ENCODE assay signal across 1 cellular context in the genomic region with DNA sequence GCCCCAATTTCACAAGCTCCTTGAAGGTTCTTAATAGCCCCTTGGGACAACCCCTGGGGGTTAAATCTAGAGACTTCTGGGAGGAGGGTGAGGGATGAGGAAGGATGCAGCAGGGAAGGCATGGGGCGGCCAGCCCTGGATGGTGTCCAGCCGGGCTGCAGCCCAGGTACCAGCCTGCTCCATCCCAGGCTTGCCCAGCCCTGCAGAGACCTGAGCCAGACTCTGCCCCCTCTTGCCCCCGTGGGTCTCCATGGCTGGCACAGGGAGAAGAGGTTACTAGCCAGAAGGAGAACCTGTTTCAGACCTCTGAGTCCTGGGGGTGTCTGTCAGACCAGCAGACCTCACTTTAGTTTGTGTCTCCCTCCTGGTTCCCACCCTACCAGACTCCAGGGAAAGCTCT.
TF ChIP-seq lines count a peak whose summit lies in the region.

No MANE protein-coding gene starts in this region.

TF ChIP-seq in HCT116, 20 proteins besides CTCF, POLR2A, EP300 and RAD21 (continued from another document):
- TF ChIP-seq, protein P1, sequence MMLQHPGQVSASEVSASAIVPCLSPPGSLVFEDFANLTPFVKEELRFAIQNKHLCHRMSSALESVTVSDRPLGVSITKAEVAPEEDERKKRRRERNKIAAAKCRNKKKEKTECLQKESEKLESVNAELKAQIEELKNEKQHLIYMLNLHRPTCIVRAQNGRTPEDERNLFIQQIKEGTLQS (IDR thresholded peaks at IDR 0.05): no peak
- TF ChIP-seq JUND (IDR thresholded peaks at IDR 0.05) (no peak), TCF7L2 (IDR thresholded peaks at IDR 0.05; ENCODE audit: borderline replicate concordance, extremely low read depth, insufficient read depth, insufficient read length) (no peak), EZH2phosphoT487 (IDR thresholded peaks at IDR 0.05; ENCODE audit: borderline replicate concordance) (no peak), SRF (IDR thresholded peaks at IDR 0.05; ENCODE audit: low read depth) (no peak), CEBPB (IDR thresholded peaks at IDR 0.05; ENCODE audit: low read depth) (no peak), CBX3 (IDR thresholded peaks at IDR 0.05; ENCODE audit: low read depth) (no peak), SIN3A (IDR thresholded peaks at IDR 0.05; ENCODE audit: low read depth) (no peak), ZNF274 (IDR thresholded peaks at IDR 0.05; ENCODE audit: low read depth, low read length) (no peak)
- TF ChIP-seq, protein P2, sequence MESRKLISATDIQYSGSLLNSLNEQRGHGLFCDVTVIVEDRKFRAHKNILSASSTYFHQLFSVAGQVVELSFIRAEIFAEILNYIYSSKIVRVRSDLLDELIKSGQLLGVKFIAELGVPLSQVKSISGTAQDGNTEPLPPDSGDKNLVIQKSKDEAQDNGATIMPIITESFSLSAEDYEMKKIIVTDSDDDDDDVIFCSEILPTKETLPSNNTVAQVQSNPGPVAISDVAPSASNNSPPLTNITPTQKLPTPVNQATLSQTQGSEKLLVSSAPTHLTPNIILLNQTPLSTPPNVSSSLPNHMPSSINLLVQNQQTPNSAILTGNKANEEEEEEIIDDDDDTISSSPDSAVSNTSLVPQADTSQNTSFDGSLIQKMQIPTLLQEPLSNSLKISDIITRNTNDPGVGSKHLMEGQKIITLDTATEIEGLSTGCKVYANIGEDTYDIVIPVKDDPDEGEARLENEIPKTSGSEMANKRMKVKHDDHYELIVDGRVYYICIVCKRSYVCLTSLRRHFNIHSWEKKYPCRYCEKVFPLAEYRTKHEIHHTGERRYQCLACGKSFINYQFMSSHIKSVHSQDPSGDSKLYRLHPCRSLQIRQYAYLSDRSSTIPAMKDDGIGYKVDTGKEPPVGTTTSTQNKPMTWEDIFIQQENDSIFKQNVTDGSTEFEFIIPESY (IDR thresholded peaks at IDR 0.05; ENCODE audit: extremely low read depth, insufficient replicate concordance, low read length): no peak
